ENCODE assay signal across 11 cellular contexts in the genomic region with DNA sequence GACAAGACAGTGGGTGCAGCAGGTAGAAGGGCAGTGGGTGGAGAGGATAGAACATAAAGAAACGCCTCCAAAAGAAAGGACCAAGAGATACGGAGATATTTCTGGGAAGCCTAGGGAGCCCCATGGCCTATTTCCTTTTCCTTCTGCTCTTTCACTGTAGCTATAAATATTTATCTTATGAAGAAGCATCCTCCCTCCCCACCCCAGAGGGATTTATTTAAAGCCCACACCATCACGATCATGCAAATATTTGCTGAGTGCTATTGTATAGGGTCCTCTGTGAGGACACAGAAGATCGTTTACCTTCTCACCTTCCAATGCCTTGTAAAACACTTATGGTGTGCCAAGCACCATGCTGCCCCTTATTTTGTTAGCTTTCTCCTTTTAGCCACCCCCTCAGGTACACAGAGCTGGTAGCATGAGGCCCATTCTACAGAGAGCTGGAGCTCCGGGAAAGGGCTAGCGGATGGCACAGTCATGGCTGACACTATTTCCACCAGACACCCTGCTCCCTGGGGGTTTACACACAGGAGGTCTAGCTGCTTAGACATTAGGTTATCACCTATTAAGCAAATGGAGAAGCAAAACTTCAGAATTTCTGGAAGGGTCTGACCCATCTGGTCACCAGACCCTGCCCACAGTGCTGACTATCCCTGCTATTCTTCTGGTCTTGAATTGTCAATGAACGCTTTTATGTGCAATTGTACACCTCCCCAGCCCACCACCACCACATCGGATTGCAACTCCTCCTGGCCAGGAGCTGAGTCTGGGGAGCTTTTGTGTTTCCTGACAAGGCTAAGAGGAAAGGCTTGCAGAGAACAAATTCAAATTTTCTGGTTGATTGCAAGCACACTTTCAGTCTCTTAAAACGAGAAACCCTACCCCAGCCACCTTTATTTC.
A peak's percentile ranks its signal among the peaks of the same experiment; 100 is the strongest.
DNase-seq lines count a peak whose midpoint lies in the region; ATAC-seq, FAIRE-seq and TF ChIP-seq lines count a peak whose summit lies in the region.
"Had no signal": no experiment of that assay in that cellular context is flagged by ENCODE, and none has a peak within 500 bp of the region (broad histone marks: within the 10 kb centered on the region; RNA-seq: fewer than 3 reads in every experiment).

No MANE protein-coding gene starts in this region.

- TF ChIP-seq CTCF in C4-2B (conservative IDR thresholded peaks at IDR 0.05) (no peak), dorsolateral prefrontal cortex (IDR thresholded peaks at IDR 0.05 in 54 of 56, conservative IDR thresholded peaks at IDR 0.05 in 2 of 56; ENCODE audit: low read depth in 1 of 56, partially characterized antibody in 56 of 56) (no peak)

- DNase-seq in NCI-H345 (lab: John Stamatoyannopoulos, UW): peak; percentile 64
- DNase-seq in dorsolateral prefrontal cortex: no peak
- peak; percentile 14 for DNase-seq in pons (ENCODE audit: low spot score)
- no peak for DNase-seq in GM12892 (ENCODE audit: insufficient read length)
- DNase-seq in T-helper 1 cell: no peak
- no peak for DNase-seq in activated CD4-positive, CD25-positive, alpha-beta regulatory T cell treated with anti-CD3 and anti-CD28 coated beads, Interleukin-2, amount 50 U/mL, for 72 hours
- DNase-seq: activated CD4-positive, alpha-beta T cell treated with anti-CD3 and anti-CD28 coated beads for 4 hours; MM.1S had no signal

- no peak for FAIRE-seq in GM12892 (lab: Jason Lieb, UNC)

- H3K27ac ChIP-seq in C4-2B: peak overlapping the region; percentile 95
- H3K27ac ChIP-seq in dorsolateral prefrontal cortex: peak overlapping the region in 51 of 59 donors; percentile 4 to 83 (median 57)
- H3K27ac ChIP-seq: right lobe of liver had no signal

- H3K27me3 ChIP-seq in dorsolateral prefrontal cortex: no peaks in the 10 kb centered on the region
- H3K27me3 ChIP-seq: right lobe of liver had no signal

- H3K4me3 ChIP-seq in dorsolateral prefrontal cortex: no peak overlapping the region
- H3K4me3 ChIP-seq: right lobe of liver had no signal

- intact Hi-C loops in dorsolateral prefrontal cortex (cut with DNase I): loop anchor here (10.0 kb wide), 2 partner anchors 93 to 273 kb away; a partner anchor contains a TSS

- TF ChIP-seq POLR2A in GM12892 (IDR thresholded peaks at IDR 0.05; ENCODE audit: low read depth, low read length): no peak

- ATAC-seq in GM18861 (IDR thresholded peaks at IDR 0.05; ENCODE audit: unreplicated experiment): no peak

Comparison
In these comparisons a context has a peak if more than half of its experiments do, and no peak if none do; other contexts are left out.
1. DNase-seq: peak in NCI-H345 (single experiment) and pons (single experiment); none in dorsolateral prefrontal cortex (0 of 10), GM12892 (single experiment), T-helper 1 cell (0 of 5) and activated CD4-positive, CD25-positive, alpha-beta regulatory T cell treated with anti-CD3 and anti-CD28 coated beads, Interleukin-2, amount 50 U/mL, for 72 hours (single experiment).